25 cellular contexts compared by ENCODE assay signal in the genomic region with DNA sequence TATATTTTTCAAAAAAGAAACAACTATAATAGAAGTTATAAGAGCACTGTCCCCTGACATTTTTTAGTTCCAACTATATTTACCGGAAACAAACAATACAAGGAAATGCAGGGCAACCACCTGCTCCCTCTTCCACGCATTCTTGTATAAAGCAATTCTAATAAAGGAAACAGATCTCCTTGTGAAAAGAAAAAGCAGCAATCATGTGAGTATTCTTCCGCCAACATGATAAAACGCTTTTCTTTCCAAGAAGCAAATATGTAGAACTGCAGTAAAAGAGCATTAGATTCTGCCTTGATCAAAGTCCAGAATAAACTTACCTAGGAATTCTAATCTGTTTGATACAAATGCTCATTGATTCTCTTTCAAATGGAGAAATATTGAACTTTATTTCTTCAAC.
"Had no signal": no experiment of that assay in that cellular context is flagged by ENCODE, and none has a peak within 500 bp of the region (broad histone marks: within the 10 kb centered on the region; RNA-seq: fewer than 3 reads in every experiment).

No MANE protein-coding gene starts in this region.

- H3K27me3 ChIP-seq: neural progenitor cell, ovary, right lobe of liver, sigmoid colon, stomach, thyroid gland, tibial nerve, upper lobe of left lung, vagina had no signal

- DNase-seq: occipital lobe; ovary; posterior cingulate gyrus; psoas muscle; right cardiac atrium; right lobe of liver; sigmoid colon; small intestine; stimulated activated CD4-positive, alpha-beta T cell treated with anti-CD3 and anti-CD28 coated beads, Interleukin-15, amount 100 ng/mL, for 24 hours; stimulated activated CD4-positive, alpha-beta T cell treated with anti-CD3 and anti-CD28 coated beads, Interleukin-2, amount 100 ng/mL, for 24 hours; stimulated activated CD4-positive, alpha-beta T cell treated with anti-CD3 and anti-CD28 coated beads, Interleukin-2, amount 100 ng/mL, for 48 hours; stimulated activated CD4-positive, alpha-beta T cell treated with anti-CD3 and anti-CD28 coated beads, Interleukin-4, amount 100 ng/mL, for 24 hours; stimulated activated naive B cell treated with anti-CD40 and anti-IgM and Interleukin-4, amounts not matched to agents 10 μg/mL and 1 μg/mL and 100 μg/mL, for 72 hours; stimulated activated naive CD4-positive, alpha-beta T cell treated with Interleukin-2 at 50 U/mL for 16 hours; stomach; thyroid gland; trophoblast cell; upper lobe of left lung had no signal

- H3K4me1 ChIP-seq: neural progenitor cell, parathyroid adenoma, psoas muscle, right lobe of liver, sigmoid colon, stomach, thyroid gland, tibial nerve, upper lobe of left lung, vagina had no signal

- H3K4me3 ChIP-seq: neural progenitor cell, ovary, psoas muscle, right lobe of liver, sigmoid colon, stomach, thoracic aorta, thyroid gland, tibial nerve, upper lobe of left lung, vagina had no signal

- H3K9me3 ChIP-seq: ovary, psoas muscle, right lobe of liver, sigmoid colon, stomach, thoracic aorta, thyroid gland, tibial nerve, upper lobe of left lung, vagina had no signal

- H3K4me2 ChIP-seq: neural progenitor cell had no signal

- H3K36me3 ChIP-seq: neural progenitor cell, ovary, right lobe of liver, sigmoid colon, stomach, thoracic aorta, thyroid gland, tibial nerve, upper lobe of left lung, vagina had no signal

- H2AFZ ChIP-seq: neural progenitor cell, parathyroid adenoma had no signal

- FAIRE-seq: small intestine, urothelium cell line had no signal

- H3K79me2 ChIP-seq: parathyroid adenoma had no signal

- H3K27ac ChIP-seq: neural progenitor cell, ovary, parathyroid adenoma, psoas muscle, right lobe of liver, sigmoid colon, stomach, thoracic aorta, thyroid gland, tibial nerve, upper lobe of left lung, vagina had no signal

- ATAC-seq: psoas muscle; right cardiac atrium; right lobe of liver; stimulated activated effector memory CD8-positive, alpha-beta T cell treated with anti-CD3 and anti-CD28 coated beads, Interleukin-12 subunit alpha, Interleukin-12 subunit beta, amount 100 ng/mL, for 72 hours; stimulated activated naive B cell treated with anti-CD40 and anti-IgM and Interleukin-4, amounts not matched to agents 10 μg/mL and 1 μg/mL and 100 μg/mL, for 72 hours had no signal

- H3K9ac ChIP-seq: neural progenitor cell, parathyroid adenoma had no signal
